Comparison of ENCODE assay signal across 38 cellular contexts in genomic region chr15:40347559-40348470, GRCh38. TPM values are rescaled to one million over a fixed set of nuclear protein-coding genes. Genes with fewer than 3 reads are reported as not detected.
DNase-seq lines count a peak whose midpoint lies in the region; ATAC-seq, FAIRE-seq and TF ChIP-seq lines count a peak whose summit lies in the region.
"Had no signal": no experiment of that assay in that cellular context is flagged by ENCODE, and none has a peak within 500 bp of the region (broad histone marks: within the 10 kb centered on the region; RNA-seq: fewer than 3 reads in every experiment).

No MANE protein-coding gene starts in this region.

- H3K9me2 ChIP-seq in GM23338 (ENCODE audit: insufficient read depth), result no peaks in the 10 kb centered on the region

- no peaks in the 10 kb centered on the region for H3F3A ChIP-seq in GM23338 (replicated peaks; ENCODE audit: low read depth)

- H3K4me3 ChIP-seq in GM23338, result no peak overlapping the region
- no peak overlapping the region for H3K4me3 ChIP-seq in lower lobe of right lung
- no peak overlapping the region for H3K4me3 ChIP-seq in small intestine (ENCODE audit: low read depth in 1 of 2, low read length in 2 of 2)
- no peak overlapping the region for H3K4me3 ChIP-seq in ovary
- H3K4me3 ChIP-seq: dorsolateral prefrontal cortex, psoas muscle, suprapubic skin had no signal

- peaks cover 12% of the 10 kb centered on the region for H3K27me3 Mint-ChIP-seq in GM23338 (ENCODE audit: insufficient read depth, low read depth, poor library complexity)
- H3K27me3 Mint-ChIP-seq in activated T-helper 17 cell treated with anti-CD3 and anti-CD28 coated beads, Interleukin-2, amount 50 U/mL, for 72 hours, result no peaks in the 10 kb centered on the region
- H3K27me3 Mint-ChIP-seq: activated CD4-positive, alpha-beta T cell treated with anti-CD3 and anti-CD28 coated beads for 36 hours; activated naive CD4-positive, alpha-beta T cell treated with anti-CD3 and anti-CD28 coated beads, Interleukin-2, amount 50 U/mL, for 24 hours; CD4-positive, alpha-beta T cell; naive B cell had no signal

- WGBS in small intestine, 3 donors, result 15 to 63% (median 35%) methylated on average over 10 to 11 of the region's 11 CpGs
- 89 to 94% (median 92%) methylated on average over 11 of the region's 11 CpGs for WGBS in ovary, 3 donors

- no peak overlapping the region for H3K4me2 ChIP-seq in GM23338

- no peak overlapping the region for H3K4me3 Mint-ChIP-seq in GM23338
- H3K4me3 Mint-ChIP-seq in activated T-helper 17 cell treated with anti-CD3 and anti-CD28 coated beads, Interleukin-2, amount 50 U/mL, for 72 hours, result no peak overlapping the region
- H3K4me3 Mint-ChIP-seq: activated CD4-positive, alpha-beta T cell treated with anti-CD3 and anti-CD28 coated beads for 36 hours; activated CD8-positive, alpha-beta T cell treated with anti-CD3 and anti-CD28 coated beads, Interleukin-2, amount 10 ng/mL, durations not matched to agents 7 days and 5 days; activated naive CD4-positive, alpha-beta T cell treated with anti-CD3 and anti-CD28 coated beads, Interleukin-2, amount 50 U/mL, for 24 hours; CD4-positive, alpha-beta T cell had no signal

- H3K36me3 Mint-ChIP-seq in GM23338 (ENCODE audit: low read depth), result no peaks in the 10 kb centered on the region
- H3K36me3 Mint-ChIP-seq in activated T-helper 17 cell treated with anti-CD3 and anti-CD28 coated beads, Interleukin-2, amount 50 U/mL, for 72 hours (ENCODE audit: low read depth), result no peaks in the 10 kb centered on the region
- H3K36me3 Mint-ChIP-seq: activated naive CD4-positive, alpha-beta T cell treated with anti-CD3 and anti-CD28 coated beads, Interleukin-2, amount 50 U/mL, for 24 hours; naive B cell had no signal

- 0 out of 2 replicates have a peak overlapping the region, but pooled peaks have one; percentile 27 for H3K27ac Mint-ChIP-seq in GM23338
- peak overlapping the region; percentile 50 for H3K27ac Mint-ChIP-seq in activated T-helper 17 cell treated with anti-CD3 and anti-CD28 coated beads, Interleukin-2, amount 50 U/mL, for 72 hours
- H3K27ac Mint-ChIP-seq: activated CD4-positive, alpha-beta T cell treated with anti-CD3 and anti-CD28 coated beads for 36 hours; activated CD8-positive, alpha-beta T cell treated with anti-CD3 and anti-CD28 coated beads, Interleukin-2, amount 10 ng/mL, durations not matched to agents 7 days and 5 days; activated naive CD4-positive, alpha-beta T cell treated with anti-CD3 and anti-CD28 coated beads, Interleukin-2, amount 50 U/mL, for 24 hours; CD4-positive, alpha-beta T cell; naive B cell had no signal

- H3K9me3 Mint-ChIP-seq in GM23338, result no peaks in the 10 kb centered on the region
- H3K9me3 Mint-ChIP-seq in activated T-helper 17 cell treated with anti-CD3 and anti-CD28 coated beads, Interleukin-2, amount 50 U/mL, for 72 hours, result no peaks in the 10 kb centered on the region
- H3K9me3 Mint-ChIP-seq: activated naive CD4-positive, alpha-beta T cell treated with anti-CD3 and anti-CD28 coated beads, Interleukin-2, amount 50 U/mL, for 24 hours; CD4-positive, alpha-beta T cell; naive B cell had no signal

- no peaks in the 10 kb centered on the region for H3K79me2 ChIP-seq in GM23338 (replicated peaks; ENCODE audit: insufficient read depth)

- no peak for DNase-seq in GM23338 (ENCODE audit: low spot score)
- DNase-seq in lower lobe of right lung, result peak; percentile 16
- DNase-seq in small intestine, result peak; percentile 98
- no peak for DNase-seq in ovary
- DNase-seq in stimulated activated naive CD4-positive, alpha-beta T cell treated with Interleukin-2 at 50 U/mL for 16 hours (lab: John Stamatoyannopoulos, UW), result no peak
- no peak for DNase-seq in NCI-H2227 (lab: John Stamatoyannopoulos, UW; ENCODE audit: unreplicated experiment)
- DNase-seq: activated CD4-positive, alpha-beta T cell treated with anti-CD3 and anti-CD28 coated beads for 36 hours; activated CD8-positive, alpha-beta T cell treated with anti-CD3 and anti-CD28 coated beads, Interleukin-2, amount 10 ng/mL, durations not matched to agents 7 days and 5 days; AML-193; amygdala; brain microvascular endothelial cell; CD4-positive, alpha-beta T cell; DMS 273 treated with DMSO at 0.1 percent for 48 hours; dorsolateral prefrontal cortex; EL; H7; hypothalamus; KBM-7; left cardiac atrium; MM.1S; naive B cell; NCI-H2029 treated with DMSO at 0.1 percent for 48 hours; NCI-H2227 treated with DMSO at 0.1 percent for 48 hours; NCI-H526 treated with DMSO at 0.1 percent for 48 hours; NK-92 treated with Interleukin-12 subunit alpha and Interleukin-12 subunit beta, amount 100 ng/mL, for 24 hours; SHP77 treated with DMSO at 0.1 percent for 48 hours; stimulated activated CD4-positive, alpha-beta T cell treated with anti-CD3 and anti-CD28 coated beads, Interleukin-4, amount 100 ng/mL, for 24 hours; T1000 had no signal

- ATAC-seq in GM23338 (no peak), lower lobe of right lung (no peak), HG03457 (IDR thresholded peaks at IDR 0.05; ENCODE audit: unreplicated experiment) (no peak)
- ATAC-seq in activated T-helper 17 cell treated with anti-CD3 and anti-CD28 coated beads, Interleukin-2, amount 50 U/mL, for 72 hours (replicated peaks), result no peak
- ATAC-seq: activated CD4-positive, alpha-beta T cell treated with anti-CD3 and anti-CD28 coated beads for 36 hours; activated CD8-positive, alpha-beta T cell treated with anti-CD3 and anti-CD28 coated beads, Interleukin-2, amount 10 ng/mL, durations not matched to agents 7 days and 5 days; psoas muscle had no signal

- H3K36me3 ChIP-seq in GM23338 (ENCODE audit: insufficient read depth), result no peaks in the 10 kb centered on the region
- H3K36me3 ChIP-seq in lower lobe of right lung, result no peaks in the 10 kb centered on the region
- no peaks in the 10 kb centered on the region for H3K36me3 ChIP-seq in small intestine (ENCODE audit: control insufficient read depth in 2 of 2, insufficient read depth in 2 of 2, low read length in 2 of 2)
- H3K36me3 ChIP-seq in ovary, result no peaks in the 10 kb centered on the region
- H3K36me3 ChIP-seq: brain microvascular endothelial cell, suprapubic skin had no signal

- TF ChIP-seq EP300 in ovary (IDR thresholded peaks at IDR 0.05), result no peak

- no peaks in the 10 kb centered on the region for H3K27me3 ChIP-seq in GM23338 (ENCODE audit: insufficient read depth)
- H3K27me3 ChIP-seq in lower lobe of right lung (ENCODE audit: low read depth), result no peaks in the 10 kb centered on the region
- no peaks in the 10 kb centered on the region for H3K27me3 ChIP-seq in small intestine (ENCODE audit: control insufficient read depth in 2 of 2, insufficient read depth in 2 of 2, low read length in 2 of 2)
- H3K27me3 ChIP-seq in ovary, result no peaks in the 10 kb centered on the region
- H3K27me3 ChIP-seq: brain microvascular endothelial cell, dorsolateral prefrontal cortex, suprapubic skin had no signal

- FAIRE-seq in small intestine (lab: Jason Lieb, UNC), result no peak
- FAIRE-seq: endothelial cell of umbilical vein, urothelium cell line had no signal

- TF ChIP-seq CTCF in GM23338 (conservative IDR thresholded peaks at IDR 0.05; ENCODE audit: low read depth in 2 of 2) (no peak), lower lobe of right lung (IDR thresholded peaks at IDR 0.05) (no peak), ovary (IDR thresholded peaks at IDR 0.05) (no peak)

- H4K20me1 ChIP-seq in GM23338 (replicated peaks; ENCODE audit: insufficient read depth), result no peaks in the 10 kb centered on the region

- H3K27ac ChIP-seq in GM23338 (ENCODE audit: low read depth), result no peak overlapping the region
- H3K27ac ChIP-seq in lower lobe of right lung, result no peak overlapping the region
- peak overlapping the region; percentile 97 to 99 for H3K27ac ChIP-seq in small intestine (ENCODE audit: low read depth in 1 of 2, low read length in 1 of 2)
- H3K27ac ChIP-seq in ovary, result no peak overlapping the region
- H3K27ac ChIP-seq: brain microvascular endothelial cell, dorsolateral prefrontal cortex, psoas muscle, suprapubic skin, VCaP had no signal

- H3K4me1 ChIP-seq in GM23338 (ENCODE audit: insufficient read depth), result no peaks in the 10 kb centered on the region
- peaks cover 23% of the 10 kb centered on the region for H3K4me1 ChIP-seq in lower lobe of right lung
- H3K4me1 ChIP-seq in small intestine (ENCODE audit: control insufficient read depth in 2 of 2, insufficient read depth in 1 of 2, low read depth in 1 of 2, low read length in 1 of 2), result peaks cover 10% of the 10 kb centered on the region in 2 donors
- peaks cover 2% of the 10 kb centered on the region for H3K4me1 ChIP-seq in ovary (ENCODE audit: insufficient read depth)

- H3K9me3 ChIP-seq in lower lobe of right lung (no peaks in the 10 kb centered on the region), small intestine (ENCODE audit: control insufficient read depth, low read depth) (no peaks in the 10 kb centered on the region), ovary (no peaks in the 10 kb centered on the region)
- H3K9me3 ChIP-seq: psoas muscle, suprapubic skin had no signal

- H2AFZ ChIP-seq in GM23338, result no peak overlapping the region

- intact Hi-C loops in lower lobe of right lung (cut with DNase I) (no loop called here), ovary (cut with DNase I) (loop anchor here in 1 of 4 donors (10.0 kb wide), 1 partner anchor 243 kb away; the partner anchor contains the start of gene BMF)

- H3K4me1 Mint-ChIP-seq in GM23338, result peaks cover 21% of the 10 kb centered on the region
- H3K4me1 Mint-ChIP-seq in activated T-helper 17 cell treated with anti-CD3 and anti-CD28 coated beads, Interleukin-2, amount 50 U/mL, for 72 hours, result no peaks in the 10 kb centered on the region
- H3K4me1 Mint-ChIP-seq: activated CD4-positive, alpha-beta T cell treated with anti-CD3 and anti-CD28 coated beads for 36 hours; activated naive CD4-positive, alpha-beta T cell treated with anti-CD3 and anti-CD28 coated beads, Interleukin-2, amount 50 U/mL, for 24 hours; naive B cell had no signal

- TF ChIP-seq POLR2A in ovary (IDR thresholded peaks at IDR 0.05), result no peak

RNA-seq across cellular contexts. Expression of gene PHGR1, which starts 3.0 kb away (rescaled TPM):
- total RNA-seq in GM23338 (2014; rRNA removed; shearing (Covaris generic)), result not detected in 2 replicates
- polyA plus RNA-seq in GM23338 (2016; fragmentation: Nextera tagmentation; extraction: Ambion mirVana) (not detected in 2 replicates), small intestine (over 10,000 TPM in 2 of 3 donors, 1,000 to 10,000 TPM in 1; 4,043 to 32,483 (median 28,942) TPM), ovary (under 1 TPM in 1 of 2 donors, not detected in 1; 0.96 TPM)
- total RNA-seq in activated T-helper 17 cell treated with anti-CD3 and anti-CD28 coated beads, Interleukin-2, amount 50 U/mL, for 72 hours, result not detected
- total RNA-seq in lower lobe of right lung (not detected), ovary (1 to 10 TPM in 1 of 7 donors, not detected in 6; 4.5 TPM)
- total RNA-seq: A673; activated CD4-positive, alpha-beta T cell treated with anti-CD3 and anti-CD28 coated beads for 36 hours; activated CD8-positive, alpha-beta T cell treated with anti-CD3 and anti-CD28 coated beads, Interleukin-2, amount 10 ng/mL, durations not matched to agents 7 days and 5 days; CD4-positive, alpha-beta T cell; cerebellum; dorsolateral prefrontal cortex; endothelial cell of umbilical vein; H7; left cardiac atrium; psoas muscle; suprapubic skin had no signal
- polyA plus RNA-seq: endothelial cell of umbilical vein had no signal

RNA-seq across cellular contexts. Expression of gene CCDC9B, which starts 7.1 kb away (rescaled TPM):
- 0.97 and 1.2 TPM in 2 replicates for total RNA-seq in GM23338 (2014; rRNA removed; shearing (Covaris generic))
- polyA plus RNA-seq in GM23338 (2016; fragmentation: Nextera tagmentation; extraction: Ambion mirVana) (0.18 and 0.23 TPM in 2 replicates), small intestine (1 to 10 TPM; 2.2 to 7.4 (median 2.7) TPM), ovary (1 to 10 TPM; 2.9 to 4.3 TPM)
- 1 to 10 TPM in 1 of 2 donors, under 1 TPM in 1; 0.78 to 2.7 TPM for total RNA-seq in activated T-helper 17 cell treated with anti-CD3 and anti-CD28 coated beads, Interleukin-2, amount 50 U/mL, for 72 hours
- total RNA-seq in lower lobe of right lung (71.4 TPM), ovary (10 to 100 TPM in 4 of 7 donors, 1 to 10 TPM in 3; 1.8 to 22.2 (median 12.7) TPM)

RNA-seq across cellular contexts. Expression of gene DISP2, which starts 10.2 kb away (rescaled TPM):
- total RNA-seq in GM23338 (2014; rRNA removed; shearing (Covaris generic)), result 1.0 and 1.3 TPM in 2 replicates
- 2.2 and 2.5 TPM in 2 replicates for polyA plus RNA-seq in GM23338 (2016; fragmentation: Nextera tagmentation; extraction: Ambion mirVana)
- 1 to 10 TPM in 1 of 2 donors, under 1 TPM in 1; 0.11 to 1.6 TPM for total RNA-seq in activated T-helper 17 cell treated with anti-CD3 and anti-CD28 coated beads, Interleukin-2, amount 50 U/mL, for 72 hours
- 4.3 TPM for total RNA-seq in lower lobe of right lung
- polyA plus RNA-seq in small intestine, result 10 to 100 TPM in 1 of 3 donors, 1 to 10 TPM in 2; 2.2 to 12.2 (median 3.4) TPM
- 10 to 100 TPM in 1 of 7 donors, 1 to 10 TPM in 3, under 1 TPM in 1, not detected in 2; 0.48 to 12.9 (median 1.5) TPM for total RNA-seq in ovary
- polyA plus RNA-seq in ovary, result 1 to 10 TPM; 2.3 to 8.2 TPM

RNA-seq across cellular contexts. Expression of gene INAFM2, which starts 24.3 kb away (rescaled TPM):
- 32.7 and 33.0 TPM in 2 replicates for total RNA-seq in GM23338 (2014; rRNA removed; shearing (Covaris generic))
- polyA plus RNA-seq in GM23338 (2016; fragmentation: Nextera tagmentation; extraction: Ambion mirVana) (18.1 and 20.0 TPM in 2 replicates), small intestine (1 to 10 TPM; 4.7 to 7.6 (median 5.4) TPM), ovary (10 to 100 TPM in 1 of 2 donors, 1 to 10 TPM in 1; 7.4 to 31.2 TPM)
- total RNA-seq in activated T-helper 17 cell treated with anti-CD3 and anti-CD28 coated beads, Interleukin-2, amount 50 U/mL, for 72 hours, result 10 to 100 TPM; 10.8 to 11.0 TPM
- total RNA-seq in lower lobe of right lung (33.8 TPM), ovary (10 to 100 TPM in 6 of 7 donors, 1 to 10 TPM in 1; 8.1 to 50.6 (median 30.6) TPM)

RNA-seq across cellular contexts. Expression of gene KNSTRN, which starts 34.7 kb away (rescaled TPM):
- total RNA-seq in GM23338 (2014; rRNA removed; shearing (Covaris generic)), result 67.9 and 76.4 TPM in 2 replicates
- 62.7 and 80.4 TPM in 2 replicates for polyA plus RNA-seq in GM23338 (2016; fragmentation: Nextera tagmentation; extraction: Ambion mirVana)
- 10 to 100 TPM; 48.5 to 65.9 TPM for total RNA-seq in activated T-helper 17 cell treated with anti-CD3 and anti-CD28 coated beads, Interleukin-2, amount 50 U/mL, for 72 hours
- total RNA-seq in lower lobe of right lung, result 20.1 TPM
- 10 to 100 TPM in 1 of 3 donors, 1 to 10 TPM in 2; 4.1 to 24.3 (median 5.6) TPM for polyA plus RNA-seq in small intestine
- total RNA-seq in ovary, result 1 to 10 TPM; 6.0 to 7.9 (median 6.6) TPM
- polyA plus RNA-seq in ovary, result 10 to 100 TPM in 1 of 2 donors, 1 to 10 TPM in 1; 5.8 to 10.7 TPM

Comparison
In these comparisons a context has a peak if more than half of its experiments do, and no peak if none do; other contexts are left out.
1. DNase-seq: peak in lower lobe of right lung (single experiment) and small intestine (single experiment); none in GM23338 (single experiment), ovary (0 of 5), stimulated activated naive CD4-positive, alpha-beta T cell treated with Interleukin-2 at 50 U/mL for 16 hours (single experiment) and NCI-H2227 (single experiment).
2. H3K27ac ChIP-seq: peak in small intestine (2 of 2); none in GM23338 (single experiment), lower lobe of right lung (single experiment) and ovary (0 of 2).